ENCODE assay signal across 1 cellular context in the genomic region with DNA sequence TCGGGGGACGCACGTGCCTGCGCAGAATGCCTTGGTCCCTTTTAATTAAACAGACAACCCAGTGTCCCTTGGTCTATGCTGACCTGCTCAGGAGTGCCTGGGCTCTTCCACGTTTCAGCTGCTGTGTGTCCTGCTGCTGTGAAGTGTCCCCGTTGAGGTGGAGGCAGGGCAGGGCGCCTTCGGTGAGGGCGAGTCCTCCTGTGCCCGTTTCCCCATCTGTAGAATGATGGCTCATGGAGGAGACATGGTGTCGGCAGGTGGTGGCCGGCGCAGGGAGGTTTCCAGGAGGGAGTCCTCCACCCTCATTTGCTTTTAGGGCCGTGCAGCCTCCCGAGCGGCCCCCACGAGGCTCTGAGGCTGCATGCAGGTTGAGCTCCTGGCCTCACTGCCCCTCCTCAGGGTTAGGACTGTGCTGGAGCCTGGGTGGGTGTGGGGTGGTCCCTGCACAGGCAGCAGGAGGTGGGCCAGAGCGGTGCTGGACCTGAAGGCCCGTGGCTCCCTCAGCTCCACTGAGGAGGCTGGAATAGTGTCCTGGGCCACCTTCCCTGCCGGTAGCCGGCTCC.
TF ChIP-seq lines count a peak whose summit lies in the region.

No MANE protein-coding gene starts in this region.

TF ChIP-seq in HCT116, 20 proteins besides CTCF, POLR2A, EP300 and RAD21 (continued from another document):
- no peak for TF ChIP-seq TCF7L2 (IDR thresholded peaks at IDR 0.05; ENCODE audit: borderline replicate concordance, extremely low read depth, insufficient read depth, insufficient read length)
- TF ChIP-seq SIN3A (IDR thresholded peaks at IDR 0.05; ENCODE audit: low read depth), result no peak
- TF ChIP-seq EZH2phosphoT487 (IDR thresholded peaks at IDR 0.05; ENCODE audit: borderline replicate concordance), result no peak
- TF ChIP-seq POLR2AphosphoS5 (IDR thresholded peaks at IDR 0.05; ENCODE audit: low read depth, low read length), result no peak
- TF ChIP-seq, protein P1, sequence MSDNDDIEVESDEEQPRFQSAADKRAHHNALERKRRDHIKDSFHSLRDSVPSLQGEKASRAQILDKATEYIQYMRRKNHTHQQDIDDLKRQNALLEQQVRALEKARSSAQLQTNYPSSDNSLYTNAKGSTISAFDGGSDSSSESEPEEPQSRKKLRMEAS (IDR thresholded peaks at IDR 0.05), result no peak
- TF ChIP-seq, protein P2, sequence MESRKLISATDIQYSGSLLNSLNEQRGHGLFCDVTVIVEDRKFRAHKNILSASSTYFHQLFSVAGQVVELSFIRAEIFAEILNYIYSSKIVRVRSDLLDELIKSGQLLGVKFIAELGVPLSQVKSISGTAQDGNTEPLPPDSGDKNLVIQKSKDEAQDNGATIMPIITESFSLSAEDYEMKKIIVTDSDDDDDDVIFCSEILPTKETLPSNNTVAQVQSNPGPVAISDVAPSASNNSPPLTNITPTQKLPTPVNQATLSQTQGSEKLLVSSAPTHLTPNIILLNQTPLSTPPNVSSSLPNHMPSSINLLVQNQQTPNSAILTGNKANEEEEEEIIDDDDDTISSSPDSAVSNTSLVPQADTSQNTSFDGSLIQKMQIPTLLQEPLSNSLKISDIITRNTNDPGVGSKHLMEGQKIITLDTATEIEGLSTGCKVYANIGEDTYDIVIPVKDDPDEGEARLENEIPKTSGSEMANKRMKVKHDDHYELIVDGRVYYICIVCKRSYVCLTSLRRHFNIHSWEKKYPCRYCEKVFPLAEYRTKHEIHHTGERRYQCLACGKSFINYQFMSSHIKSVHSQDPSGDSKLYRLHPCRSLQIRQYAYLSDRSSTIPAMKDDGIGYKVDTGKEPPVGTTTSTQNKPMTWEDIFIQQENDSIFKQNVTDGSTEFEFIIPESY (IDR thresholded peaks at IDR 0.05; ENCODE audit: extremely low read depth, insufficient replicate concordance, low read length), result no peak
- TF ChIP-seq, protein P3, sequence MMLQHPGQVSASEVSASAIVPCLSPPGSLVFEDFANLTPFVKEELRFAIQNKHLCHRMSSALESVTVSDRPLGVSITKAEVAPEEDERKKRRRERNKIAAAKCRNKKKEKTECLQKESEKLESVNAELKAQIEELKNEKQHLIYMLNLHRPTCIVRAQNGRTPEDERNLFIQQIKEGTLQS (IDR thresholded peaks at IDR 0.05), result no peak
- TF ChIP-seq ZNF274 (IDR thresholded peaks at IDR 0.05; ENCODE audit: low read depth, low read length), result no peak
- TF ChIP-seq EGR1 (IDR thresholded peaks at IDR 0.05; ENCODE audit: low read depth), result no peak
